ENCODE assay signal across 8 cellular contexts in genomic region chr6:5214570-5215052, GRCh38. TPM values are rescaled to one million over a fixed set of nuclear protein-coding genes. Genes with fewer than 3 reads are reported as not detected.
DNase-seq lines count a peak whose midpoint lies in the region; ATAC-seq, FAIRE-seq and TF ChIP-seq lines count a peak whose summit lies in the region.

No MANE protein-coding gene starts in this region.

- H3K9ac ChIP-seq in endothelial cell of umbilical vein (replicated peaks; ENCODE audit: extremely low read depth, insufficient read depth, low read length) = no peak overlapping the region
- no peak overlapping the region for H3K9ac ChIP-seq in neuronal stem cell (ENCODE audit: low read depth, low read length, poor library complexity)

- no peak overlapping the region for H2BK120ac ChIP-seq in neuronal stem cell (ENCODE audit: low read depth, low read length)

- intact Hi-C loops in endothelial cell of umbilical vein (cut with micrococcal nuclease) = loop anchor here (1.0 to 2.0 kb wide), 5 partner anchors 46 to 184 kb away; partner anchors contain the start of genes FARS2 and LYRM4

- POLR2A ChIA-PET in endothelial cell of umbilical vein (lab: Charles Lee) = no interaction called here

- FAIRE-seq in endothelial cell of umbilical vein (lab: Jason Lieb, UNC) = peak; percentile 52

- no peak overlapping the region for H2AK5ac ChIP-seq in neuronal stem cell (ENCODE audit: low read depth, low read length)

- H3K9me3 ChIP-seq in RWPE2 (ENCODE audit: severe bottlenecking) (no peaks in the 10 kb centered on the region), endothelial cell of umbilical vein (replicated peaks; ENCODE audit: control insufficient read depth, insufficient read depth, low read length) (no peaks in the 10 kb centered on the region), neuronal stem cell (replicated peaks in 1 of 2; ENCODE audit: control insufficient read depth in 2 of 2, insufficient read depth in 1 of 2, low read depth in 1 of 2, low read length in 2 of 2) (no peaks in the 10 kb centered on the region)

- BruUV-seq in endothelial cell of umbilical vein (replicated peaks; lab: Mats Ljungman, UMichigan) = no TSS peak

- H3K4me3 ChIP-seq in RWPE2 (ENCODE audit: severe bottlenecking) (no peak overlapping the region), endothelial cell of umbilical vein (replicated peaks in 1 of 3; ENCODE audit: insufficient read depth in 1 of 3, low read depth in 1 of 3, low read length in 3 of 3) (no peak overlapping the region), neuronal stem cell (ENCODE audit: low read length in 2 of 2) (no peak overlapping the region)

- dilution Hi-C loops in endothelial cell of umbilical vein (cut with MboI; ENCODE audit: extremely low pct_ligation_motif_present, low sequenced_read_pairs) = no loop called here

- H3K18ac ChIP-seq in neuronal stem cell (ENCODE audit: low read length) = no peak overlapping the region

- H4K20me1 ChIP-seq in endothelial cell of umbilical vein (replicated peaks; ENCODE audit: control insufficient read depth, extremely low read depth, insufficient read depth, low read length) = no peaks in the 10 kb centered on the region

- TF ChIP-seq CTCF in RWPE2 (IDR thresholded peaks at IDR 0.05; ENCODE audit: poor library complexity, severe bottlenecking) = peak; percentile 45
- peak; percentile 75 to 76 for TF ChIP-seq CTCF in endothelial cell of umbilical vein (IDR thresholded peaks at IDR 0.05; ENCODE audit: extremely low read depth in 1 of 2, insufficient read depth in 1 of 2, low read depth in 1 of 2, low read length in 2 of 2)
- TF ChIP-seq CTCF in omental fat pad (IDR thresholded peaks at IDR 0.05) = no peak

- no peak overlapping the region for H2BK12ac ChIP-seq in neuronal stem cell (ENCODE audit: low read length)

- no peaks in the 10 kb centered on the region for H3K27me3 ChIP-seq in RWPE2 (ENCODE audit: insufficient read depth, poor library complexity, severe bottlenecking)
- no peaks in the 10 kb centered on the region for H3K27me3 ChIP-seq in endothelial cell of umbilical vein (ENCODE audit: control insufficient read depth in 2 of 2, insufficient read depth in 2 of 2, low read length in 2 of 2)
- H3K27me3 ChIP-seq in neuronal stem cell (ENCODE audit: control insufficient read depth in 3 of 3, insufficient read depth in 3 of 3, low read depth in 1 of 3, low read length in 3 of 3) = no peaks in the 10 kb centered on the region

- CTCF ChIA-PET in endothelial cell of umbilical vein (lab: Charles Lee) = interaction anchor here (0.6 to 2.7 kb wide), 15 partner anchors 9 to 1332 kb away, joined by 3 to 22 read pairs (median 4); no protein-coding TSS in a partner anchor

- no peak overlapping the region for H4K91ac ChIP-seq in neuronal stem cell (ENCODE audit: low read depth, low read length, poor library complexity)

- no peak for TF ChIP-seq POLR2A in endothelial cell of umbilical vein (IDR thresholded peaks at IDR 0.05; ENCODE audit: low read depth, low read length)

- peaks cover 10% of the 10 kb centered on the region for H3K36me3 ChIP-seq in RWPE2 (ENCODE audit: low read depth)
- H3K36me3 ChIP-seq in endothelial cell of umbilical vein (ENCODE audit: control insufficient read depth in 2 of 2, extremely low read depth in 1 of 2, insufficient read depth in 2 of 2, low read length in 2 of 2) = peaks cover 4 to 5% of the 10 kb centered on the region in 2 experiments
- H3K36me3 ChIP-seq in neuronal stem cell (replicated peaks in 1 of 2; ENCODE audit: control insufficient read depth in 2 of 2, insufficient read depth in 2 of 2, low read length in 2 of 2) = peaks cover 0 to 46% of the 10 kb centered on the region in 2 donors

- H3K4me2 ChIP-seq in endothelial cell of umbilical vein (ENCODE audit: insufficient read depth, low read length) = no peak overlapping the region
- no peak overlapping the region for H3K4me2 ChIP-seq in neuronal stem cell (ENCODE audit: insufficient read depth, low read length, poor library complexity, severe bottlenecking)

- no peak overlapping the region for H2BK15ac ChIP-seq in neuronal stem cell (ENCODE audit: low read length)

- H4K8ac ChIP-seq in neuronal stem cell (ENCODE audit: low read depth, low read length) = no peak overlapping the region

- no peak overlapping the region for H3K27ac ChIP-seq in RWPE2 (ENCODE audit: poor library complexity, severe bottlenecking)
- no peak overlapping the region for H3K27ac ChIP-seq in endothelial cell of umbilical vein (ENCODE audit: insufficient read depth, low read depth, low read length)
- no peak overlapping the region for H3K27ac ChIP-seq in neuronal stem cell (replicated peaks; ENCODE audit: low read length)

- H2BK5ac ChIP-seq in neuronal stem cell (ENCODE audit: low read length) = no peak overlapping the region

- no peak overlapping the region for H3K23ac ChIP-seq in neuronal stem cell (ENCODE audit: low read depth, low read length, poor library complexity)

- H2AFZ ChIP-seq in endothelial cell of umbilical vein (ENCODE audit: low read depth, low read length) = no peak overlapping the region
- H2AFZ ChIP-seq in neuronal stem cell (ENCODE audit: low read length) = no peak overlapping the region

- H3K4ac ChIP-seq in neuronal stem cell (ENCODE audit: low read length) = no peak overlapping the region

- no CpG with 5 or more reads among the region's 10 CpGs for WGBS in neuronal stem cell (ENCODE audit: extremely low coverage in 2 of 2, insufficient read length in 2 of 2, insufficient replicate concordance in 1 of 2), 2 donors

- no peaks in the 10 kb centered on the region for H3K79me2 ChIP-seq in endothelial cell of umbilical vein (ENCODE audit: control insufficient read depth, insufficient read depth, low read length)

- DNase-seq in activated effector memory CD4-positive, alpha-beta T cell treated with anti-CD3 and anti-CD28 coated beads, Interleukin-2, amount 50 U/mL, for 16 hours = peak; percentile 68
- no peak for DNase-seq in activated effector memory CD4-positive, alpha-beta T cell treated with Interleukin-2 at 50 U/mL for 16 hours
- DNase-seq in RWPE2 (ENCODE audit: low spot score) = no peak
- DNase-seq in endothelial cell of umbilical vein (ENCODE audit: low read depth, low spot score) = peak; percentile 46
- DNase-seq in neuronal stem cell (ENCODE audit: low spot score) = peak; percentile 43
- DNase-seq in omental fat pad (ENCODE audit: low spot score) = no peak
- no peak for DNase-seq in NCI-H1105 treated with DMSO at 0.1 percent for 48 hours (lab: John Stamatoyannopoulos, UW)
- no peak for DNase-seq in NCI-H1436 (lab: John Stamatoyannopoulos, UW)

- H3K79me1 ChIP-seq in neuronal stem cell (ENCODE audit: low read depth, low read length) = no peaks in the 10 kb centered on the region

- no peaks in the 10 kb centered on the region for H3K9me1 ChIP-seq in endothelial cell of umbilical vein (replicated peaks; ENCODE audit: control insufficient read depth, extremely low read depth, insufficient read depth, low read length)

- ATAC-seq in RWPE2 (ENCODE audit: low read depth) (peak; percentile 45; the same call in 1 of the 3 replicates), omental fat pad (ENCODE audit: low FRiP score) (no peak)

- H3K14ac ChIP-seq in neuronal stem cell (ENCODE audit: low read length) = no peak overlapping the region

- H3K4me1 ChIP-seq in RWPE2 (ENCODE audit: insufficient read depth, poor library complexity, severe bottlenecking) = no peaks in the 10 kb centered on the region
- H3K4me1 ChIP-seq in endothelial cell of umbilical vein (ENCODE audit: control insufficient read depth, extremely low read depth, insufficient read depth, low read length) = peaks cover 5% of the 10 kb centered on the region
- no peaks in the 10 kb centered on the region for H3K4me1 ChIP-seq in neuronal stem cell (ENCODE audit: control insufficient read depth in 2 of 2, insufficient read depth in 1 of 2, low read depth in 1 of 2, low read length in 2 of 2)

TF ChIP-seq in endothelial cell of umbilical vein, 7 proteins besides CTCF, POLR2A, EP300 and RAD21:
- TF ChIP-seq, protein P1, sequence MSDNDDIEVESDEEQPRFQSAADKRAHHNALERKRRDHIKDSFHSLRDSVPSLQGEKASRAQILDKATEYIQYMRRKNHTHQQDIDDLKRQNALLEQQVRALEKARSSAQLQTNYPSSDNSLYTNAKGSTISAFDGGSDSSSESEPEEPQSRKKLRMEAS (IDR thresholded peaks at IDR 0.05; ENCODE audit: insufficient read depth, insufficient read length) = no peak
- TF ChIP-seq POLR2AphosphoS5 (IDR thresholded peaks at IDR 0.05; ENCODE audit: insufficient read depth, low read depth, low read length) = no peak
- TF ChIP-seq JUN (IDR thresholded peaks at IDR 0.05; ENCODE audit: borderline replicate concordance, insufficient read depth, insufficient read length, low read depth) = no peak
- TF ChIP-seq GATA2 (IDR thresholded peaks at IDR 0.05; ENCODE audit: insufficient read depth, insufficient read length, low read depth, low read length) = no peak
- no peak for TF ChIP-seq EZH2 (IDR thresholded peaks at IDR 0.05; ENCODE audit: borderline replicate concordance, low read depth, low read length, severe bottlenecking)
- TF ChIP-seq FOS (IDR thresholded peaks at IDR 0.05; ENCODE audit: borderline replicate concordance, insufficient read depth, low read length) = no peak
- no peak for TF ChIP-seq MYC (IDR thresholded peaks at IDR 0.05; ENCODE audit: low read depth, low read length)

RNA-seq across cellular contexts. Expression of gene LYRM4, which starts 46.1 kb away (rescaled TPM):
- total RNA-seq in endothelial cell of umbilical vein = 39.5 and 39.7 TPM in 2 replicates
- polyA plus RNA-seq in endothelial cell of umbilical vein = 41.4 and 44.0 TPM in 2 replicates
- polyA plus RNA-seq in endothelial cell of umbilical vein (2011; cell fraction: cytosol; rRNA removed) = 44.7 and 45.8 TPM in 2 replicates
- polyA plus RNA-seq in endothelial cell of umbilical vein (2011; cell fraction: nucleus; rRNA removed) = 16.9 and 20.0 TPM in 2 replicates
- 32.9 and 34.9 TPM in 2 replicates for polyA plus RNA-seq in endothelial cell of umbilical vein (2012)
- 21.3 and 24.0 TPM in 2 replicates for polyA minus RNA-seq in endothelial cell of umbilical vein
- polyA minus RNA-seq in endothelial cell of umbilical vein (2011; cell fraction: cytosol; rRNA and poly(A)+ RNA removed) = 12.3 TPM
- polyA minus RNA-seq in endothelial cell of umbilical vein (2011; cell fraction: nucleus; rRNA and poly(A)+ RNA removed) = 14.3 and 18.3 TPM in 2 replicates
- polyA plus RNA-seq in neuronal stem cell (2013, experiment 1 of 2) = 49.6 TPM
- 51.2 TPM for polyA plus RNA-seq in neuronal stem cell (2013, experiment 2 of 2)
- total RNA-seq in omental fat pad = 10 to 100 TPM; 21.4 to 47.8 (median 26.2) TPM

RNA-seq across cellular contexts. Expression of gene FARS2, which starts 46.7 kb away (rescaled TPM):
- total RNA-seq in endothelial cell of umbilical vein = 19.6 and 20.5 TPM in 2 replicates
- polyA plus RNA-seq in endothelial cell of umbilical vein = 17.9 and 20.2 TPM in 2 replicates
- 19.3 and 20.3 TPM in 2 replicates for polyA plus RNA-seq in endothelial cell of umbilical vein (2011; cell fraction: cytosol; rRNA removed)
- polyA plus RNA-seq in endothelial cell of umbilical vein (2011; cell fraction: nucleus; rRNA removed) = 16.0 and 17.0 TPM in 2 replicates
- polyA plus RNA-seq in endothelial cell of umbilical vein (2012) = 12.8 and 19.2 TPM in 2 replicates
- polyA minus RNA-seq in endothelial cell of umbilical vein = 53.7 and 58.3 TPM in 2 replicates
- polyA minus RNA-seq in endothelial cell of umbilical vein (2011; cell fraction: cytosol; rRNA and poly(A)+ RNA removed) = 15.0 TPM
- 54.7 and 59.2 TPM in 2 replicates for polyA minus RNA-seq in endothelial cell of umbilical vein (2011; cell fraction: nucleus; rRNA and poly(A)+ RNA removed)
- 6.7 TPM for polyA plus RNA-seq in neuronal stem cell (2013, experiment 1 of 2)
- 6.7 TPM for polyA plus RNA-seq in neuronal stem cell (2013, experiment 2 of 2)
- total RNA-seq in omental fat pad = 10 to 100 TPM; 12.5 to 18.1 (median 14.5) TPM

Comparison
In these comparisons a context has a peak if more than half of its experiments do, and no peak if none do; other contexts are left out.
1. DNase-seq: peak in activated effector memory CD4-positive, alpha-beta T cell treated with anti-CD3 and anti-CD28 coated beads, Interleukin-2, amount 50 U/mL, for 16 hours (single experiment), endothelial cell of umbilical vein (single experiment) and neuronal stem cell (single experiment); none in activated effector memory CD4-positive, alpha-beta T cell treated with Interleukin-2 at 50 U/mL for 16 hours (single experiment), RWPE2 (single experiment), omental fat pad (single experiment), NCI-H1105 treated with DMSO at 0.1 percent for 48 hours (single experiment) and NCI-H1436 (single experiment).
2. CTCF ChIP-seq: peak in RWPE2 (single experiment) and endothelial cell of umbilical vein (2 of 2); none in omental fat pad (0 of 3).